12 cellular contexts compared by ENCODE assay signal in the genomic region with DNA sequence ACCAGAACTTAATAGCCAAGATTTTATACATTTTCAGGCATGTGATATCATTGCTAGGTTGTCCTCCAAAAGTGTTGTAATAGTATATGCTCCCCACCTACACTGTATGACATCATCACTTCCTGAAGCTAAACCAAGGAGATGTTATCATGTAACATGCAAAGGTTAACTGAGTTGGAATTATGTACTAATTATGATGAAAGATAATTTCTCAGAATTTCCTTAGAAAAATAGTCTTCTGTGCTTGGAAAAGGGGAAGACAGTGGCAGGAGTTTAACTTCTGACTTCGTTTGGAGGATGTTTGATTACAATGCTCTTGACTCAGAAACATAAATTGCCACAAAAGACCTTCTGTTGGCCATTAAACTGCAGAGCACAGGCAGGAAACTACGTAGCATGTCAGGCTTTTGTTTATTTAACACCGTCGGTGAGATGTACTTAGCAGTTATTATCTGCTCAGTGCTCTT.
DNase-seq lines count a peak whose midpoint lies in the region; ATAC-seq and TF ChIP-seq lines count a peak whose summit lies in the region.
"Had no signal": no experiment of that assay in that cellular context is flagged by ENCODE, and none has a peak within 500 bp of the region (broad histone marks: within the 10 kb centered on the region; RNA-seq: fewer than 3 reads in every experiment).

No MANE protein-coding gene starts in this region.

- H3F3A ChIP-seq in SK-N-SH (replicated peaks; ENCODE audit: insufficient read depth), result no peaks in the 10 kb centered on the region

- no peak for TF ChIP-seq RAD21 in SK-N-SH (IDR thresholded peaks at IDR 0.05; ENCODE audit: low read length)

- H3K9ac ChIP-seq in SK-N-SH, result no peak overlapping the region

- H3K4me3 ChIP-seq in SK-N-SH (ENCODE audit: low read depth in 2 of 2, low read length in 1 of 2) (no peak overlapping the region), cardiac fibroblast (replicated peaks in 1 of 2; ENCODE audit: low read depth in 2 of 2, low read length in 2 of 2) (no peak overlapping the region)

- H3K27ac ChIP-seq in SK-N-SH (ENCODE audit: low read depth in 2 of 2, low read length in 1 of 2), result no peak overlapping the region
- H3K27ac ChIP-seq: HL-60 had no signal

- no peak for TF ChIP-seq EP300 in SK-N-SH (IDR thresholded peaks at IDR 0.05; ENCODE audit: borderline replicate concordance in 1 of 2, low read depth in 1 of 2, low read length in 1 of 2)

- peaks cover 3% of the 10 kb centered on the region for H3K27me3 Mint-ChIP-seq in nephron progenitor cell (ENCODE audit: low read depth, poor library complexity)

- WGBS in SK-N-SH (ENCODE audit: low lambda C conversion rate), result 69% methylated on average over 4 of the region's 4 CpGs

- H3K27ac Mint-ChIP-seq in nephron progenitor cell, result peak overlapping the region; percentile 52

- no peak overlapping the region for H3K4me3 Mint-ChIP-seq in nephron progenitor cell

- TF ChIP-seq CTCF in SK-N-SH (IDR thresholded peaks at IDR 0.05) (no peak), cardiac fibroblast (IDR thresholded peaks at IDR 0.05; ENCODE audit: low read depth, low read length) (no peak), nephron progenitor cell (IDR thresholded peaks at IDR 0.05) (no peak)

- POLR2A ChIA-PET in SK-N-SH (lab: Yijun Ruan, JAX), result no interaction called here

- no peaks in the 10 kb centered on the region for H3K36me3 Mint-ChIP-seq in nephron progenitor cell (ENCODE audit: low read depth)

- no peaks in the 10 kb centered on the region for H3K9me2 ChIP-seq in SK-N-SH

- no peaks in the 10 kb centered on the region for H3K79me2 ChIP-seq in SK-N-SH (ENCODE audit: insufficient read depth)

- DNase-seq in SK-N-SH (no peak), NCI-H2029 treated with DMSO at 0.1 percent for 48 hours (lab: John Stamatoyannopoulos, UW) (peak; percentile 51), cardiac fibroblast (ENCODE audit: low read depth in 2 of 2) (peak; percentile 47 to 86), nephron progenitor cell (no peak), activated gamma-delta T cell (lab: John Stamatoyannopoulos, UW) (no peak), NCI-H2107 treated with DMSO at 0.1 percent for 48 hours (lab: John Stamatoyannopoulos, UW; ENCODE audit: unreplicated experiment) (no peak), C1 segment of cervical spinal cord (lab: John Stamatoyannopoulos, UW) (no peak)
- DNase-seq: BE2C, cortex of kidney, T-helper 9 cell had no signal

- H3K4me1 Mint-ChIP-seq in nephron progenitor cell, result peaks cover 10% of the 10 kb centered on the region

- H3K4me2 ChIP-seq in SK-N-SH, result no peak overlapping the region

- CTCF ChIA-PET in SK-N-SH (lab: Yijun Ruan, JAX), result no interaction called here

- H3K27me3 ChIP-seq in SK-N-SH (ENCODE audit: insufficient read depth), result no peaks in the 10 kb centered on the region
- H3K27me3 ChIP-seq: BE2C had no signal

- no peak for ATAC-seq in SK-N-SH treated with all-trans-retinoic acid at 6 μM for 48 hours

- H4K20me1 ChIP-seq in SK-N-SH (ENCODE audit: insufficient read depth), result no peaks in the 10 kb centered on the region

- no peaks in the 10 kb centered on the region for H3K9me3 Mint-ChIP-seq in nephron progenitor cell

- no peaks in the 10 kb centered on the region for H3K36me3 ChIP-seq in SK-N-SH (replicated peaks in 1 of 2; ENCODE audit: control insufficient read depth in 1 of 2, insufficient read depth in 2 of 2, low read length in 1 of 2)
- H3K36me3 ChIP-seq: BE2C had no signal

- no peak overlapping the region for H2AFZ ChIP-seq in SK-N-SH (ENCODE audit: low read depth)

- no peaks in the 10 kb centered on the region for H3K9me3 ChIP-seq in SK-N-SH
- H3K9me3 ChIP-seq: BE2C had no signal

- H3K4me1 ChIP-seq in SK-N-SH (ENCODE audit: control insufficient read depth in 1 of 2, insufficient read depth in 2 of 2, low read depth in 1 of 2, low read length in 1 of 2), result no peaks in the 10 kb centered on the region

TF ChIP-seq in SK-N-SH treated with all-trans-retinoic acid at 6 μM for 48 hours, 23 proteins besides CTCF, POLR2A, EP300 and RAD21:
- TF ChIP-seq ISL1 (CRISPR knock-in tag; IDR thresholded peaks at IDR 0.05) (peak; percentile 67), CSDC2 (CRISPR knock-in tag; IDR thresholded peaks at IDR 0.05) (no peak), ZFP3 (CRISPR knock-in tag; IDR thresholded peaks at IDR 0.05) (peak; percentile 59; the same call in 1 of the 2 replicates), CREB5 (CRISPR knock-in tag; IDR thresholded peaks at IDR 0.05; ENCODE audit: low read depth) (peak; percentile 69; the same call in 1 of the 2 replicates)

TF ChIP-seq in SK-N-SH, 30 proteins besides CTCF, POLR2A, EP300 and RAD21:
- TF ChIP-seq TAF1 (IDR thresholded peaks at IDR 0.05; ENCODE audit: borderline replicate concordance, low read depth, low read length), result no peak
- no peak for TF ChIP-seq GATA2 (CRISPR knock-in tag; IDR thresholded peaks at IDR 0.05)
- no peak for TF ChIP-seq TCF12 (IDR thresholded peaks at IDR 0.05)
- TF ChIP-seq YY1 (IDR thresholded peaks at IDR 0.05; ENCODE audit: low read depth), result no peak

Comparison
In these comparisons a context has a peak if more than half of its experiments do, and no peak if none do; other contexts are left out.
1. DNase-seq: peak in NCI-H2029 treated with DMSO at 0.1 percent for 48 hours (single experiment) and cardiac fibroblast (2 of 2); none in SK-N-SH (single experiment), nephron progenitor cell (single experiment), activated gamma-delta T cell (single experiment), NCI-H2107 treated with DMSO at 0.1 percent for 48 hours (single experiment) and C1 segment of cervical spinal cord (0 of 14).